In genomic region chr17:27210809-27211208, GRCh38 we compare ENCODE assay signal across 4 cellular contexts.
DNase-seq lines count a peak whose midpoint lies in the region; ATAC-seq, FAIRE-seq and TF ChIP-seq lines count a peak whose summit lies in the region.
"Not testable (repeated sequence)": the region's sequence is repeated elsewhere in the genome, so short reads cannot be mapped to it uniquely, and the experiment has no call there.

No MANE protein-coding gene starts in this region.

- not testable (repeated sequence) for BruUV-seq in GM12878 (replicated peaks; lab: Mats Ljungman, UMichigan)

- RAD21 ChIA-PET in GM12878 (lab: Charles Lee; ENCODE audit: unreplicated experiment) = not testable (repeated sequence)

- not testable (repeated sequence) for H3K27ac ChIP-seq in GM12878 (ENCODE audit: control insufficient read depth, insufficient read depth)

- not testable (repeated sequence) for H3K79me2 ChIP-seq in GM12878 (ENCODE audit: control insufficient read depth, insufficient read depth, low read length)

- FAIRE-seq in GM12892 (lab: Jason Lieb, UNC) (peak; percentile 80), GM12878 (lab: Jason Lieb, UNC) (peak; percentile 72)

- not testable (repeated sequence) for H3K4me3 Mint-ChIP-seq in dendritic cell treated with granulocyte-macrophage colony-stimulating factor and Interleukin-4, amounts not matched to agents 40 ng/mL and 50 ng/mL, for 4 days; memory B cell

- 0% methylated on average over 1 of the region's 5 CpGs for WGBS in GM12878 (ENCODE audit: insufficient coverage, insufficient replicate concordance, low lambda C conversion rate, missing lambda C conversion rate)

- intact Hi-C loops in GM12878 (cut with micrococcal nuclease; ENCODE audit: unreplicated experiment); dendritic cell treated with granulocyte-macrophage colony-stimulating factor and Interleukin-4, amounts not matched to agents 40 ng/mL and 50 ng/mL, for 4 days (cut with micrococcal nuclease): not testable (repeated sequence)

- SMC1A ChIA-PET in GM12878 (lab: Charles Lee; ENCODE audit: uncharacterized antibody, unreplicated experiment) = not testable (repeated sequence)

- POLR2A ChIA-PET in GM12878 (lab: Charles Lee) = not testable (repeated sequence)

- in situ Hi-C loops in GM12878 (cut with MboI) = not testable (repeated sequence)

- H2AFZ ChIP-seq in GM12878 (ENCODE audit: control insufficient read depth, low read depth, low read length) = not testable (repeated sequence)

- peaks cover 33% of the 10 kb centered on the region for H3K4me1 Mint-ChIP-seq in dendritic cell treated with granulocyte-macrophage colony-stimulating factor and Interleukin-4, amounts not matched to agents 40 ng/mL and 50 ng/mL, for 4 days (ENCODE audit: low read depth)
- not testable (repeated sequence) for H3K4me1 Mint-ChIP-seq in memory B cell

- not testable (repeated sequence) for H3K4me3 ChIP-seq in GM12878

- not testable (repeated sequence) for DNase-seq in GM12892 (ENCODE audit: insufficient read length); GM12878 (ENCODE audit: low read depth, low spot score); memory B cell (ENCODE audit: low spot score in 2 of 2)

- H3K36me3 ChIP-seq in GM12878 (ENCODE audit: control insufficient read depth in 2 of 2, insufficient read depth in 2 of 2, low read length in 1 of 2) = not testable (repeated sequence)

- H3K27me3 ChIP-seq in GM12878 (replicated peaks in 1 of 2; ENCODE audit: control insufficient read depth in 2 of 2, insufficient read depth in 2 of 2, low read length in 1 of 2) = not testable (repeated sequence)

- H3K36me3 Mint-ChIP-seq in dendritic cell treated with granulocyte-macrophage colony-stimulating factor and Interleukin-4, amounts not matched to agents 40 ng/mL and 50 ng/mL, for 4 days (ENCODE audit: low read depth); memory B cell: not testable (repeated sequence)

- H4K20me1 ChIP-seq in GM12878 (ENCODE audit: control insufficient read depth, insufficient read depth) = not testable (repeated sequence)

- peak overlapping the region; percentile 51 for H3K27ac Mint-ChIP-seq in dendritic cell treated with granulocyte-macrophage colony-stimulating factor and Interleukin-4, amounts not matched to agents 40 ng/mL and 50 ng/mL, for 4 days
- peak overlapping the region; percentile 17 for H3K27ac Mint-ChIP-seq in memory B cell

- TF ChIP-seq RAD21 in GM12878 (IDR thresholded peaks at IDR 0.05; ENCODE audit: insufficient read depth, low read depth, low read length) = not testable (repeated sequence)

- H3K4me1 ChIP-seq in GM12878 (ENCODE audit: control insufficient read depth, insufficient read depth, low read length) = not testable (repeated sequence)

- peaks cover 20% of the 10 kb centered on the region for H3K9me3 Mint-ChIP-seq in dendritic cell treated with granulocyte-macrophage colony-stimulating factor and Interleukin-4, amounts not matched to agents 40 ng/mL and 50 ng/mL, for 4 days
- H3K9me3 Mint-ChIP-seq in memory B cell = not testable (repeated sequence)

- H3K4me2 ChIP-seq in GM12878 (ENCODE audit: control insufficient read depth, insufficient read depth) = not testable (repeated sequence)

- H3K27me3 Mint-ChIP-seq in dendritic cell treated with granulocyte-macrophage colony-stimulating factor and Interleukin-4, amounts not matched to agents 40 ng/mL and 50 ng/mL, for 4 days; memory B cell: not testable (repeated sequence)

- not testable (repeated sequence) for TF ChIP-seq EP300 in GM12878 (IDR thresholded peaks at IDR 0.05; ENCODE audit: borderline replicate concordance in 1 of 2, control insufficient read depth in 1 of 2, low read depth in 2 of 2, low read length in 2 of 2)

- TF ChIP-seq CTCF in GM12878 (IDR thresholded peaks at IDR 0.05 in 2 of 3, conservative IDR thresholded peaks at IDR 0.05 in 1 of 3; ENCODE audit: control insufficient read depth in 2 of 3, extremely low read depth in 1 of 3, insufficient read depth in 1 of 3, low read depth in 3 of 3, low read length in 3 of 3) = not testable (repeated sequence)

- H3K9me3 ChIP-seq in GM12878 (replicated peaks; ENCODE audit: control insufficient read depth, insufficient read depth, low read length) = not testable (repeated sequence)

- TF ChIP-seq POLR2A in GM12892 (IDR thresholded peaks at IDR 0.05; ENCODE audit: low read depth, low read length); GM12878 (IDR thresholded peaks at IDR 0.05; ENCODE audit: low read depth, low read length): not testable (repeated sequence)

- not testable (repeated sequence) for ATAC-seq in GM12878
- ATAC-seq in memory B cell (ENCODE audit: low read depth) = peak; percentile 71

- not testable (repeated sequence) for H3K9ac ChIP-seq in GM12878 (ENCODE audit: control insufficient read depth, insufficient read depth, low read length)

- CTCF ChIA-PET in GM12878 (lab: Yijun Ruan, JAX) = not testable (repeated sequence)
